Comparison of ENCODE assay signal across 17 cellular contexts in genomic region chr11:75813126-75813525, GRCh38. TPM values are rescaled to one million over a fixed set of nuclear protein-coding genes. Genes with fewer than 3 reads are reported as not detected.
A peak's percentile ranks its signal among the peaks of the same experiment; 100 is the strongest.
DNase-seq lines count a peak whose midpoint lies in the region; ATAC-seq and TF ChIP-seq lines count a peak whose summit lies in the region.
"Had no signal": no experiment of that assay in that cellular context is flagged by ENCODE, and none has a peak within 500 bp of the region (broad histone marks: within the 10 kb centered on the region; RNA-seq: fewer than 3 reads in every experiment).

No MANE protein-coding gene starts in this region.

- peaks cover 10% of the 10 kb centered on the region for H3K36me3 ChIP-seq in OCI-LY3 (replicated peaks; ENCODE audit: low read depth, low read length)
- no peaks in the 10 kb centered on the region for H3K36me3 ChIP-seq in esophagus squamous epithelium
- no peaks in the 10 kb centered on the region for H3K36me3 ChIP-seq in stomach
- H3K36me3 ChIP-seq: upper lobe of left lung had no signal

- H3K27ac Mint-ChIP-seq in activated naive CD4-positive, alpha-beta T cell treated with anti-CD3 and anti-CD28 coated beads, Interleukin-2, amount 50 U/mL, for 24 hours: peak overlapping the region; percentile 74

- H3K36me3 Mint-ChIP-seq in activated naive CD4-positive, alpha-beta T cell treated with anti-CD3 and anti-CD28 coated beads, Interleukin-2, amount 50 U/mL, for 24 hours: no peaks in the 10 kb centered on the region
- H3K36me3 Mint-ChIP-seq: T-cell had no signal

- no peak for ATAC-seq in GM19328 (IDR thresholded peaks at IDR 0.05; ENCODE audit: unreplicated experiment)
- ATAC-seq: T-cell had no signal

- DNase-seq in activated naive CD4-positive, alpha-beta T cell (lab: John Stamatoyannopoulos, UW): no peak
- no peak for DNase-seq in esophagus squamous epithelium (lab: John Stamatoyannopoulos, UW)
- DNase-seq in stomach: no peak
- no peak for DNase-seq in iPS-NIHi11 (ENCODE audit: low spot score)
- no peak for DNase-seq in RWPE1 (ENCODE audit: low spot score)
- DNase-seq: activated CD4-positive, alpha-beta T cell treated with anti-CD3 and anti-CD28 coated beads, Interleukin-2, amount 50 U/mL, for 1 hour; activated gamma-delta T cell treated with Interleukin-2 at 50 U/mL for 16 hours; central memory CD4-positive, alpha-beta T cell; hippocampal formation; nucleus accumbens; stimulated activated CD4-positive, alpha-beta T cell treated with anti-CD3 and anti-CD28 coated beads, Interleukin-12 subunit alpha, Interleukin-12 subunit beta, amount 100 ng/mL, for 4 hours; T-cell; upper lobe of left lung had no signal

- H3K27ac ChIP-seq in OCI-LY3 (ENCODE audit: low read length): peak overlapping the region; percentile 94
- H3K27ac ChIP-seq in esophagus squamous epithelium: peak overlapping the region in 3 of 4 donors; percentile 21 to 97 (median 71)
- peak overlapping the region in 3 of 5 donors; percentile 94 to 97 (median 96) for H3K27ac ChIP-seq in stomach
- no peak overlapping the region for H3K27ac ChIP-seq in RWPE1

- CTCF ChIA-PET in RWPE1 (lab: Yijun Ruan, JAX): interaction anchor here (3.0 kb wide), 1 partner anchor 10 kb away, joined by 13 read pairs; no protein-coding TSS in a partner anchor

- H3K27me3 ChIP-seq in OCI-LY3 (ENCODE audit: low read depth, low read length): no peaks in the 10 kb centered on the region
- H3K27me3 ChIP-seq in esophagus squamous epithelium: no peaks in the 10 kb centered on the region
- H3K27me3 ChIP-seq in stomach: no peaks in the 10 kb centered on the region
- H3K27me3 ChIP-seq: upper lobe of left lung had no signal

- H3K4me1 Mint-ChIP-seq in activated naive CD4-positive, alpha-beta T cell treated with anti-CD3 and anti-CD28 coated beads, Interleukin-2, amount 50 U/mL, for 24 hours: peaks cover 10% of the 10 kb centered on the region

- TF ChIP-seq POLR2A in esophagus squamous epithelium (IDR thresholded peaks at IDR 0.05) (no peak), stomach (IDR thresholded peaks at IDR 0.05) (no peak)

- H3K9me3 ChIP-seq in OCI-LY3 (ENCODE audit: insufficient read depth, low read length): no peaks in the 10 kb centered on the region
- no peaks in the 10 kb centered on the region for H3K9me3 ChIP-seq in esophagus squamous epithelium
- no peaks in the 10 kb centered on the region for H3K9me3 ChIP-seq in stomach
- H3K9me3 ChIP-seq: upper lobe of left lung had no signal

- peak overlapping the region; percentile 93 for H3K4me2 ChIP-seq in OCI-LY3 (ENCODE audit: low read length)

- peak overlapping the region; percentile 98 for H3K4me3 Mint-ChIP-seq in activated naive CD4-positive, alpha-beta T cell treated with anti-CD3 and anti-CD28 coated beads, Interleukin-2, amount 50 U/mL, for 24 hours

- peak overlapping the region; percentile 99 for H3K9ac ChIP-seq in OCI-LY3 (ENCODE audit: low read length)

- no peaks in the 10 kb centered on the region for H3K9me3 Mint-ChIP-seq in activated naive CD4-positive, alpha-beta T cell treated with anti-CD3 and anti-CD28 coated beads, Interleukin-2, amount 50 U/mL, for 24 hours
- H3K9me3 Mint-ChIP-seq: T-cell had no signal

- H3K4me3 ChIP-seq in OCI-LY3 (ENCODE audit: low read length) (peak overlapping the region; percentile 95), esophagus squamous epithelium (no peak overlapping the region), stomach (no peak overlapping the region)
- H3K4me3 ChIP-seq: lung, upper lobe of left lung had no signal

- peaks cover 56% of the 10 kb centered on the region for H3K79me2 ChIP-seq in OCI-LY3 (ENCODE audit: low read length)

- peaks cover 20% of the 10 kb centered on the region; the same call in 1 of the 2 replicates for H4K20me1 ChIP-seq in OCI-LY3 (ENCODE audit: insufficient read depth, low read length)

- POLR2A ChIA-PET in RWPE1 (lab: Yijun Ruan, JAX; ENCODE audit: low non-redundant PET): no interaction called here

- intact Hi-C loops in esophagus squamous epithelium (cut with DNase I) (no loop called here), stomach (cut with DNase I; ENCODE audit: low total_unique reads) (no loop called here)

- H3K27me3 Mint-ChIP-seq in activated naive CD4-positive, alpha-beta T cell treated with anti-CD3 and anti-CD28 coated beads, Interleukin-2, amount 50 U/mL, for 24 hours: no peaks in the 10 kb centered on the region
- H3K27me3 Mint-ChIP-seq: T-cell had no signal

- peaks cover 75% of the 10 kb centered on the region for H3K4me1 ChIP-seq in OCI-LY3 (ENCODE audit: low read length)
- peaks cover 0 to 33% (median 23%) of the 10 kb centered on the region in 3 donors for H3K4me1 ChIP-seq in esophagus squamous epithelium
- H3K4me1 ChIP-seq in stomach: peaks cover 19 to 35% (median 30%) of the 10 kb centered on the region in 4 donors

- no peak for TF ChIP-seq EP300 in stomach (IDR thresholded peaks at IDR 0.05)

- H2AFZ ChIP-seq in OCI-LY3 (ENCODE audit: low read depth, low read length): no peak overlapping the region

- 43 to 67% methylated on average over 1 to 2 of the region's 2 CpGs for WGBS in esophagus squamous epithelium, 2 donors
- WGBS in stomach, 5 donors: 59 to 76% (median 71%) methylated on average over 2 of the region's 2 CpGs

- TF ChIP-seq CTCF in OCI-LY3 (IDR thresholded peaks at IDR 0.05; ENCODE audit: low read depth, low read length) (no peak), esophagus squamous epithelium (IDR thresholded peaks at IDR 0.05) (no peak), stomach (IDR thresholded peaks at IDR 0.05) (no peak), RWPE1 (conservative IDR thresholded peaks at IDR 0.05; ENCODE audit: low read depth) (no peak)

RNA-seq across cellular contexts. Expression of gene UVRAG, which starts 1.9 kb away (rescaled TPM):
- 10 to 100 TPM in 1 of 4 donors, 1 to 10 TPM in 3; 3.5 to 15.4 (median 8.5) TPM for total RNA-seq in esophagus squamous epithelium
- total RNA-seq in stomach: 10 to 100 TPM; 18.8 to 55.5 (median 33.0) TPM
- 1 to 10 TPM; 4.7 to 8.9 (median 6.5) TPM for polyA plus RNA-seq in stomach

RNA-seq across cellular contexts. Expression of gene DGAT2, which starts 44.5 kb away (rescaled TPM):
- total RNA-seq in esophagus squamous epithelium: 10 to 100 TPM in 3 of 4 donors, 1 to 10 TPM in 1; 6.1 to 29.3 (median 19.2) TPM
- 10 to 100 TPM in 1 of 5 donors, 1 to 10 TPM in 1, under 1 TPM in 1, not detected in 2; 0.45 to 16.1 (median 5.5) TPM for total RNA-seq in stomach
- polyA plus RNA-seq in stomach: 1 to 10 TPM; 1.7 to 5.0 (median 2.4) TPM
